In the genomic region with DNA sequence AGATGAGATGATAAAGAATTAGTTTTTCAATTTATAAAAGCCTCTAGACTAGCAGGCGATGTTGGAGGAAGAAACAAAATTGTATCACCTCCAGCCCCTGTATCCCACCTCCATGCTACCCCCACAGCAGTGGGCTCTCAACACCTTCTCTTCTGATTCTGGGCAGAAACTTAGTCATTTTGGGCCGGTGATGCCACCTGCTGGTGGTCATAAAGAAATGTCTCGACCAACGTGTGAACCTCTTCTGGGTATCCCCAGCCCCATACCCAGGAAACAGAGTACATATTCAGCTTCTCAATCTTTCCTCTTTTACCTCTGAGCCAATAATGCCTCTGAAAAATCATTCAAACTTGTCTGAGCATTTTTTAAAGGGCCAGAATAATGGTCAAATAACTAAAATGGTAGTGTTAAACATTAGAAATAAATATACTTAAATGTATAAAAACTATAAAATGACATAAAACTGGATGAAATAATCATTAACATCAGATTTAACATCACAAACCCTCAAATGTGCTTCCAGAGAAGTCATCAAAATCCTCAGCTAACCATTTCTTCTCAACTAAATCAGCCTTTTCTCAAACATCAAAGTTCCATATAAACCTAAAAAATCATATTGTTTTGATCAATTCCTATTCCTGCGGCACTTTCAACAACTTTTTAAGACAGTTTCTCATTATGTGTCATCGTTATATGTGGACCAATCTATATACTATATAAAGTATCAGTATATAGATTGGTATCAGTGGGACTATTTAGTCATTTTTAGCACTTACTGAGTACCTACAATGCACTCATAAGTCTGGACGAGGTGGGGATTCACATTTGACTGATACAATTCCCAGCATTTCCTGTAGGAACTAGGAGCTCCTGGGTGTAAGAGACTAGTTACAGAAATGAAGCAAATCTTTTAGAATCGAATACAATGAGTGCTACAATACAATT, we compare ENCODE assay signal across 9 cellular contexts.
DNase-seq lines count a peak whose midpoint lies in the region; FAIRE-seq and TF ChIP-seq lines count a peak whose summit lies in the region.
"Had no signal": no experiment of that assay in that cellular context is flagged by ENCODE, and none has a peak within 500 bp of the region (broad histone marks: within the 10 kb centered on the region; RNA-seq: fewer than 3 reads in every experiment).

No MANE protein-coding gene starts in this region.

- H3K4me3 ChIP-seq in brain microvascular endothelial cell (ENCODE audit: low read depth, low read length) (no peak overlapping the region), keratinocyte (ENCODE audit: control insufficient read depth in 2 of 3, extremely low read depth in 1 of 3, insufficient read depth in 2 of 3, low read depth in 1 of 3, low read length in 3 of 3) (no peak overlapping the region)
- H3K4me3 ChIP-seq: BLaER1 had no signal

- H3K4me2 ChIP-seq in keratinocyte (ENCODE audit: control insufficient read depth, extremely low read depth, insufficient read depth, low read depth, low read length): no peak overlapping the region
- H3K4me2 ChIP-seq: BLaER1 had no signal

- no peaks in the 10 kb centered on the region for H3K9me3 ChIP-seq in keratinocyte (ENCODE audit: control insufficient read depth, low read depth, low read length)
- H3K9me3 ChIP-seq: BLaER1 had no signal

- H3K27ac ChIP-seq in brain microvascular endothelial cell (no peak overlapping the region), keratinocyte (ENCODE audit: control insufficient read depth, insufficient read depth, low read length) (no peak overlapping the region)
- H3K27ac ChIP-seq: BLaER1 had no signal

- H3K9ac ChIP-seq in keratinocyte (ENCODE audit: control insufficient read depth, extremely low read depth, insufficient read depth, low read length): no peak overlapping the region
- H3K9ac ChIP-seq: BLaER1 had no signal

- TF ChIP-seq CTCF in brain microvascular endothelial cell (IDR thresholded peaks at IDR 0.05; ENCODE audit: low read depth, low read length, missing control alignments) (peak; percentile 83), keratinocyte (optimal IDR thresholded peaks at IDR 0.05 in 1 of 3, IDR thresholded peaks at IDR 0.05 in 1 of 3, conservative IDR thresholded peaks at IDR 0.05 in 1 of 3; ENCODE audit: extremely low read depth in 1 of 3, insufficient read depth in 2 of 3, low read length in 3 of 3) (peak; percentile 63 to 76 (median 74))

- H3K27me3 ChIP-seq in brain microvascular endothelial cell (replicated peaks): no peaks in the 10 kb centered on the region
- H3K27me3 ChIP-seq in keratinocyte (ENCODE audit: control insufficient read depth, extremely low read depth, insufficient read depth, low read length): no peaks in the 10 kb centered on the region
- H3K27me3 ChIP-seq: BLaER1 had no signal

- H3K79me2 ChIP-seq in keratinocyte (ENCODE audit: control insufficient read depth, insufficient read depth, low read length): peaks cover 4% of the 10 kb centered on the region

- H3K4me1 ChIP-seq in keratinocyte (ENCODE audit: control insufficient read depth, extremely low read depth, insufficient read depth, low read length): no peaks in the 10 kb centered on the region
- H3K4me1 ChIP-seq: BLaER1 had no signal

- no peaks in the 10 kb centered on the region for H4K20me1 ChIP-seq in keratinocyte (ENCODE audit: control insufficient read depth, extremely low read depth, insufficient read depth, low read length)

- H3K36me3 ChIP-seq in brain microvascular endothelial cell (replicated peaks) (peaks cover 55% of the 10 kb centered on the region), keratinocyte (ENCODE audit: control insufficient read depth in 2 of 2, extremely low read depth in 1 of 2, insufficient read depth in 2 of 2, low read length in 2 of 2) (peaks cover 11 to 23% of the 10 kb centered on the region in 2 experiments)

- H2AFZ ChIP-seq in keratinocyte (ENCODE audit: control insufficient read depth, low read length): no peak overlapping the region

- in situ Hi-C loops in brain microvascular endothelial cell (cut with HindIII; ENCODE audit: low pct_ligation_motif_present, low sequenced_read_pairs): no loop called here

- FAIRE-seq in keratinocyte (lab: Jason Lieb, UNC): peak; percentile 20

- H3K9me1 ChIP-seq in keratinocyte (ENCODE audit: control insufficient read depth, extremely low read depth, insufficient read depth, low read length): no peaks in the 10 kb centered on the region

- DNase-seq in NCI-H1436 (lab: John Stamatoyannopoulos, UW) (peak; percentile 0), NCI-H1436 treated with DMSO at 0.1 percent for 48 hours (lab: John Stamatoyannopoulos, UW) (no peak), NCI-H1694 treated with DMSO at 0.1 percent for 48 hours (lab: John Stamatoyannopoulos, UW) (peak; percentile 27), UCSD-AML1 (lab: John Stamatoyannopoulos, UW; ENCODE audit: unreplicated experiment) (peak; percentile 43), brain microvascular endothelial cell (peak; percentile 25), keratinocyte (ENCODE audit: low read depth, low spot score) (no peak), mesenteric fat pad (ENCODE audit: low spot score) (no peak)
- peak; percentile 59 for DNase-seq in stimulated activated CD4-positive, alpha-beta T cell treated with anti-CD3 and anti-CD28 coated beads, Interleukin-1b, Interleukin-23, amount 100 ng/mL, for 48 hours

- dilution Hi-C loops in keratinocyte (cut with MboI; ENCODE audit: extremely low pct_ligation_motif_present, low sequenced_read_pairs): no loop called here

Comparison
In these comparisons a context has a peak if more than half of its experiments do, and no peak if none do; other contexts are left out.
1. DNase-seq: peak in NCI-H1436 (single experiment), NCI-H1694 treated with DMSO at 0.1 percent for 48 hours (single experiment), UCSD-AML1 (single experiment), brain microvascular endothelial cell (single experiment) and stimulated activated CD4-positive, alpha-beta T cell treated with anti-CD3 and anti-CD28 coated beads, Interleukin-1b, Interleukin-23, amount 100 ng/mL, for 48 hours (single experiment); none in NCI-H1436 treated with DMSO at 0.1 percent for 48 hours (single experiment), keratinocyte (single experiment) and mesenteric fat pad (single experiment).